Comparison of ENCODE assay signal across 1 cellular context in the genomic region with DNA sequence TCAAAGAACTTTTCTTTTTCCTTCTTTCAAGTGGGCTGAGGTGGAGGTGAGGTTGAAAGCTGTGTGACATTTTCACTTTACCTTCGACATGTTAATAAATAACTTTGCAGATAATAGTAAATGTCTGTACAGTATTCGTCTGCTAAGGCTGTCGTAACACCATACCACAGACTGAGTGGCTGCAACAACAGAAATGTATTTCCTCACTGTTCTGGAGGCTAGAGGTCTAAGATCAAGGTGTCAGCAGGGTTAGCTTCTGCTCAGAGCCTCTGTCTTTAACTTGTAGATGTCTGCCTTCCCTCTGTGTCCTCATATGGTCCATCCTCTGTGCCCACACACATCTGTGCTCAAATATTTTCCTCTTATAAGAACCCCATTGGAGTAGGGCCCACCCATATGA.
TF ChIP-seq lines count a peak whose summit lies in the region.

No MANE protein-coding gene starts in this region.

TF ChIP-seq in SK-N-SH, 30 proteins besides CTCF, POLR2A, EP300 and RAD21 (continued from another document):
- no peak for TF ChIP-seq RFX5 (IDR thresholded peaks at IDR 0.05; ENCODE audit: low read length)
- TF ChIP-seq, protein P1, sequence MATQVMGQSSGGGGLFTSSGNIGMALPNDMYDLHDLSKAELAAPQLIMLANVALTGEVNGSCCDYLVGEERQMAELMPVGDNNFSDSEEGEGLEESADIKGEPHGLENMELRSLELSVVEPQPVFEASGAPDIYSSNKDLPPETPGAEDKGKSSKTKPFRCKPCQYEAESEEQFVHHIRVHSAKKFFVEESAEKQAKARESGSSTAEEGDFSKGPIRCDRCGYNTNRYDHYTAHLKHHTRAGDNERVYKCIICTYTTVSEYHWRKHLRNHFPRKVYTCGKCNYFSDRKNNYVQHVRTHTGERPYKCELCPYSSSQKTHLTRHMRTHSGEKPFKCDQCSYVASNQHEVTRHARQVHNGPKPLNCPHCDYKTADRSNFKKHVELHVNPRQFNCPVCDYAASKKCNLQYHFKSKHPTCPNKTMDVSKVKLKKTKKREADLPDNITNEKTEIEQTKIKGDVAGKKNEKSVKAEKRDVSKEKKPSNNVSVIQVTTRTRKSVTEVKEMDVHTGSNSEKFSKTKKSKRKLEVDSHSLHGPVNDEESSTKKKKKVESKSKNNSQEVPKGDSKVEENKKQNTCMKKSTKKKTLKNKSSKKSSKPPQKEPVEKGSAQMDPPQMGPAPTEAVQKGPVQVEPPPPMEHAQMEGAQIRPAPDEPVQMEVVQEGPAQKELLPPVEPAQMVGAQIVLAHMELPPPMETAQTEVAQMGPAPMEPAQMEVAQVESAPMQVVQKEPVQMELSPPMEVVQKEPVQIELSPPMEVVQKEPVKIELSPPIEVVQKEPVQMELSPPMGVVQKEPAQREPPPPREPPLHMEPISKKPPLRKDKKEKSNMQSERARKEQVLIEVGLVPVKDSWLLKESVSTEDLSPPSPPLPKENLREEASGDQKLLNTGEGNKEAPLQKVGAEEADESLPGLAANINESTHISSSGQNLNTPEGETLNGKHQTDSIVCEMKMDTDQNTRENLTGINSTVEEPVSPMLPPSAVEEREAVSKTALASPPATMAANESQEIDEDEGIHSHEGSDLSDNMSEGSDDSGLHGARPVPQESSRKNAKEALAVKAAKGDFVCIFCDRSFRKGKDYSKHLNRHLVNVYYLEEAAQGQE (IDR thresholded peaks at IDR 0.05; ENCODE audit: low read depth, low read length) = no peak
- TF ChIP-seq POLR2AphosphoS5 (IDR thresholded peaks at IDR 0.05; ENCODE audit: low read depth, low read length) = no peak
- TF ChIP-seq FOSL2 (IDR thresholded peaks at IDR 0.05; ENCODE audit: borderline replicate concordance, low read depth) = no peak
